11 cellular contexts compared by ENCODE assay signal in the genomic region with DNA sequence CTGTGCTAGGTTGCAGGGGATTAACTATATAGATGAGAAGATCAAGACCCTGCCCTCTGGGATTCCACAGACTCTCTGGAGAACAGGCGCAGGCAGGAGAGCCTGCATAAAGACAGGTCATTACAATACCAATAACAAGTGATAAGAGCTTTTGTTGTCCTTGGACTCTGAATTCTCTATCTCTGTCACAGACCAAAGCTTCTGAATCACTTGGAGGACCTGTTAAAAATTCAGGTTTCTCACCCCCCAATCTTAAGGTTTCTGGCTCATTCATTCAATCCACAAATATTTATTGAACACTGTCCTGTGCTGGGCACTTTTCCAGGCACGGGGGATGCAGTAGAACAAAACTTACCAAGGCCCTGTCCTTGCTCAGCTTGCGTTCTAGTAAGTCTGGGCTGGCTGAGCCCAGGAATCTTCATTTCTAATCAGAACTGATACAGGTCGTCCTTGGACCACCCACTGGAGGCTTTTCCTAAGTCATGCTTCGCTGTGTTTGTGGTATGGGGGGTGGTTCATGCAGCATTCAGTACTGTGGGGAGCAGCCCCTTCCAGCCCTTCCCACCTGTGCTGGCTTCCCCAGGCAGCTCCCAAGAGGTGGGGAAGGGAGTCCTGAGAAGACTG. TPM values are rescaled to one million over a fixed set of nuclear protein-coding genes. Genes with fewer than 3 reads are reported as not detected.
DNase-seq lines count a peak whose midpoint lies in the region; ATAC-seq and TF ChIP-seq lines count a peak whose summit lies in the region.
"Had no signal": no experiment of that assay in that cellular context is flagged by ENCODE, and none has a peak within 500 bp of the region (broad histone marks: within the 10 kb centered on the region; RNA-seq: fewer than 3 reads in every experiment).

No MANE protein-coding gene starts in this region.

- no peak for ATAC-seq in heart left ventricle
- no peak for ATAC-seq in upper lobe of right lung

- no peaks in the 10 kb centered on the region for H3K36me3 ChIP-seq in cardiac muscle cell
- H3K36me3 ChIP-seq in heart left ventricle, result peaks cover 0 to 30% (median 13%) of the 10 kb centered on the region in 9 donors
- peaks cover 7% of the 10 kb centered on the region for H3K36me3 ChIP-seq in iPS-15b (ENCODE audit: control insufficient read depth, insufficient read depth, low read length)
- H3K36me3 ChIP-seq in upper lobe of right lung, result peaks cover 10% of the 10 kb centered on the region
- H3K36me3 ChIP-seq: ovary had no signal

- no peaks in the 10 kb centered on the region for H3K9me3 ChIP-seq in cardiac muscle cell (ENCODE audit: low read depth)
- no peaks in the 10 kb centered on the region for H3K9me3 ChIP-seq in heart left ventricle
- no peaks in the 10 kb centered on the region for H3K9me3 ChIP-seq in iPS-15b (ENCODE audit: control insufficient read depth, insufficient read depth, low read length)
- no peaks in the 10 kb centered on the region for H3K9me3 ChIP-seq in upper lobe of right lung
- H3K9me3 ChIP-seq: ovary had no signal

- peak overlapping the region; percentile 91 for H3K4me3 ChIP-seq in cardiac muscle cell
- H3K4me3 ChIP-seq in heart left ventricle, result peak overlapping the region in 1 of 12 donors; percentile 85
- H3K4me3 ChIP-seq in WI38 (ENCODE audit: low read depth, low read length), result peak overlapping the region; percentile 91
- H3K4me3 ChIP-seq in iPS-15b (ENCODE audit: low read depth, low read length), result peak overlapping the region; percentile 85
- peak overlapping the region; percentile 92 for H3K4me3 ChIP-seq in upper lobe of right lung

- peaks cover 13% of the 10 kb centered on the region for H3K4me1 ChIP-seq in cardiac muscle cell (ENCODE audit: low read depth)
- H3K4me1 ChIP-seq in heart left ventricle, result peaks cover 0 to 45% (median 25%) of the 10 kb centered on the region in 12 donors
- H3K4me1 ChIP-seq in iPS-15b (ENCODE audit: control insufficient read depth, insufficient read depth, low read length), result peaks cover 7% of the 10 kb centered on the region
- H3K4me1 ChIP-seq in upper lobe of right lung, result peaks cover 24% of the 10 kb centered on the region

- H3K27me3 ChIP-seq in cardiac muscle cell, result no peaks in the 10 kb centered on the region
- no peaks in the 10 kb centered on the region for H3K27me3 ChIP-seq in heart left ventricle
- no peaks in the 10 kb centered on the region for H3K27me3 ChIP-seq in iPS-15b (ENCODE audit: control insufficient read depth, insufficient read depth, low read length)
- no peaks in the 10 kb centered on the region for H3K27me3 ChIP-seq in upper lobe of right lung
- H3K27me3 ChIP-seq: ovary had no signal

- no peak for TF ChIP-seq POLR2A in heart left ventricle (IDR thresholded peaks at IDR 0.05)

- H3K27ac ChIP-seq in cardiac muscle cell, result no peak overlapping the region
- no peak overlapping the region for H3K27ac ChIP-seq in heart left ventricle
- H3K27ac ChIP-seq in upper lobe of right lung, result no peak overlapping the region

- DNase-seq in cardiac muscle cell (ENCODE audit: low read depth in 1 of 2, low spot score in 1 of 2) (no peak), heart left ventricle (no peak), upper lobe of right lung (no peak), activated gamma-delta T cell (lab: John Stamatoyannopoulos, UW) (no peak), glomerular visceral epithelial cell (ENCODE audit: extremely low spot score) (no peak), HK-2 (ENCODE audit: unreplicated experiment) (no peak)
- DNase-seq: effector CD8-positive, alpha-beta T cell; NCI-H1048 had no signal

- intact Hi-C loops in heart left ventricle (cut with DNase I) (loop anchor here in 6 of 10 donors (5.0 kb wide), 5 partner anchors 98 to 583 kb away; a partner anchor contains a TSS), upper lobe of right lung (cut with DNase I) (no loop called here)

- TF ChIP-seq CTCF in cardiac muscle cell (IDR thresholded peaks at IDR 0.05; ENCODE audit: low read depth, low read length) (no peak), heart left ventricle (IDR thresholded peaks at IDR 0.05) (no peak), WI38 (IDR thresholded peaks at IDR 0.05; ENCODE audit: low read depth, low read length) (no peak), upper lobe of right lung (IDR thresholded peaks at IDR 0.05) (no peak)

- H3K9ac ChIP-seq in iPS-15b (ENCODE audit: low read depth, low read length), result no peak overlapping the region

- WGBS in heart left ventricle, 4 donors, result 76 to 84% (median 79%) methylated on average over 5 of the region's 5 CpGs

RNA-seq across cellular contexts. Expression of a gene that starts 1.4 kb away (rescaled TPM):
- total RNA-seq in cardiac muscle cell (29.2 and 36.0 TPM in 2 replicates), heart left ventricle (1 to 10 TPM; 1.1 to 3.3 (median 2.2) TPM), upper lobe of right lung (5.3 TPM)
- polyA plus RNA-seq in cardiac muscle cell (18.3 and 29.6 TPM in 2 replicates), heart left ventricle (1 to 10 TPM; 2.0 to 4.8 TPM)

RNA-seq across cellular contexts. Expression of a gene that starts 13.7 kb away (rescaled TPM):
- total RNA-seq in cardiac muscle cell (26.3 and 31.9 TPM in 2 replicates), heart left ventricle (1 to 10 TPM in 2 of 9 donors, under 1 TPM in 7; 0.20 to 2.4 (median 0.61) TPM), upper lobe of right lung (1.0 TPM)
- polyA plus RNA-seq in cardiac muscle cell (34.2 and 43.0 TPM in 2 replicates), heart left ventricle (1 to 10 TPM in 1 of 2 donors, under 1 TPM in 1; 0.61 to 1.9 TPM)

RNA-seq across cellular contexts. Expression of a gene that starts 13.8 kb away (rescaled TPM):
- total RNA-seq in cardiac muscle cell (19.5 and 23.0 TPM in 2 replicates), heart left ventricle (100 to 1,000 TPM in 3 of 9 donors, 10 to 100 TPM in 6; 55.8 to 199 (median 67.5) TPM), upper lobe of right lung (163 TPM)
- polyA plus RNA-seq in cardiac muscle cell (23.0 and 25.2 TPM in 2 replicates), heart left ventricle (100 to 1,000 TPM; 112 to 113 TPM)

RNA-seq across cellular contexts. Expression of a gene that starts 31.3 kb away (rescaled TPM):
- total RNA-seq in cardiac muscle cell, result not detected in 2 replicates
- 0.27 and 0.57 TPM in 2 replicates for polyA plus RNA-seq in cardiac muscle cell
- not detected for total RNA-seq in heart left ventricle
- polyA plus RNA-seq in heart left ventricle, result not detected
- not detected for total RNA-seq in upper lobe of right lung

RNA-seq across cellular contexts. Expression of a gene that starts 31.3 kb away (rescaled TPM):
- total RNA-seq in cardiac muscle cell, result 4.3 and 5.4 TPM in 2 replicates
- polyA plus RNA-seq in cardiac muscle cell, result 1.1 and 3.8 TPM in 2 replicates
- total RNA-seq in heart left ventricle, result under 1 TPM in 8 of 9 donors, not detected in 1; 0.14 to 0.62 (median 0.35) TPM
- polyA plus RNA-seq in heart left ventricle, result under 1 TPM; 0.17 to 0.65 TPM
- 1.5 TPM for total RNA-seq in upper lobe of right lung
